ENCODE assay signal across 1 cellular context in the genomic region with DNA sequence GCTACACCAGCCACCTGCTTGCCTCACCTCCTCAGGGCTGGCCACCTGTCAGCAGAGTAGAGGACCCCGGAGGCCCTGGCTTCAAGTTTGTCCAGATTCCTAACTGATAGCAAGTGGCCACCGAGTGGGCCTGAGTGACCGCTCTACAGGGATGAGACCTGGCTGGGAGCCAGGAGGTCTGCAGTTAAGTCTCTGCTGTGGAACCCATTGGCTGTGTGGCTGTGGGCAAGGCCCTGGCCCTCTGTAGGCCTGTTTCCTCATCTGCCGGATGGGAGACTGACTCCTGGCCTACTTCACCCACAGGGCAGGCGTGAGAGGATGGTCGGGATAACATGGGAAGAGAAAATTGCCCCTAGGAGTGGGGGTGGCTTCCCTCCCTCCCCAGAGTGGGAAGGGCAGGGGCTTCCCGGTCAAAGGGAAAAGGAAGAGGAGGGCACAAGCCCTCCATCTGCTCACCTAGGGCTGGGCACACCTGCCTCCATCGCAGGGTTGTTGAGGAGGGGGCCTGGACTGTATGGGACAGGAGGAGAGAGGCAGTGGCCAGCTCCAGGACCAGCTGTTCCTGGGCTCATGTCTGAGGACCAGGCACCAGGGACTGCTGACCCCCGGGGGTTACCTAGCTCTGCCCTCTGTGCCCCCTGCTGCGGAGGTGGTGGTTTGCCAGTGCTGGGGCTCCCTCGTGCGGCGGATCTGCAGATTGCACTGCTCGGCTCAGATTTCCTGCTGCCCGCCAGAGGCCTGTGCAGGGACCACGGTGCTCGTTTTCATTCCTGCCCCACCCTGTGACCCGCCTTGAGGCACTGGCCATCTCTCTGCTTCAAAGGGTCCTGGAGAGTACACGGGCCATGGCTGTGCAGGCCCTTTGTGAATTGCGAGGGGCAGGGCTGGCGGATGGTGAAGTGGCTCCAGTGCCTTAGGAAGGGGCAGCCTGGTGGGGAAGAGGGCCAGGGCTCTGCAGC.
TF ChIP-seq lines count a peak whose summit lies in the region.

No MANE protein-coding gene starts in this region.

TF ChIP-seq in HEK293, 187 proteins besides CTCF, POLR2A, EP300 and RAD21 (continued from another document):
- TF ChIP-seq, protein P1, sequence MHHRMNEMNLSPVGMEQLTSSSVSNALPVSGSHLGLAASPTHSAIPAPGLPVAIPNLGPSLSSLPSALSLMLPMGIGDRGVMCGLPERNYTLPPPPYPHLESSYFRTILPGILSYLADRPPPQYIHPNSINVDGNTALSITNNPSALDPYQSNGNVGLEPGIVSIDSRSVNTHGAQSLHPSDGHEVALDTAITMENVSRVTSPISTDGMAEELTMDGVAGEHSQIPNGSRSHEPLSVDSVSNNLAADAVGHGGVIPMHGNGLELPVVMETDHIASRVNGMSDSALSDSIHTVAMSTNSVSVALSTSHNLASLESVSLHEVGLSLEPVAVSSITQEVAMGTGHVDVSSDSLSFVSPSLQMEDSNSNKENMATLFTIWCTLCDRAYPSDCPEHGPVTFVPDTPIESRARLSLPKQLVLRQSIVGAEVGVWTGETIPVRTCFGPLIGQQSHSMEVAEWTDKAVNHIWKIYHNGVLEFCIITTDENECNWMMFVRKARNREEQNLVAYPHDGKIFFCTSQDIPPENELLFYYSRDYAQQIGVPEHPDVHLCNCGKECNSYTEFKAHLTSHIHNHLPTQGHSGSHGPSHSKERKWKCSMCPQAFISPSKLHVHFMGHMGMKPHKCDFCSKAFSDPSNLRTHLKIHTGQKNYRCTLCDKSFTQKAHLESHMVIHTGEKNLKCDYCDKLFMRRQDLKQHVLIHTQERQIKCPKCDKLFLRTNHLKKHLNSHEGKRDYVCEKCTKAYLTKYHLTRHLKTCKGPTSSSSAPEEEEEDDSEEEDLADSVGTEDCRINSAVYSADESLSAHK (tag by site-specific recombination; IDR thresholded peaks at IDR 0.05) = no peak
- peak; percentile 63 for TF ChIP-seq ZBTB17 (tag by site-specific recombination; IDR thresholded peaks at IDR 0.05)
- TF ChIP-seq ZNF394 (tag by site-specific recombination; IDR thresholded peaks at IDR 0.05; ENCODE audit: borderline replicate concordance) = no peak
- peak; percentile 33; the same call in 1 of the 2 replicates for TF ChIP-seq ZNF629 (tag by site-specific recombination; IDR thresholded peaks at IDR 0.05)
- no peak for TF ChIP-seq ZEB2 (tag by site-specific recombination; IDR thresholded peaks at IDR 0.05)
- TF ChIP-seq ZBTB7A (tag by site-specific recombination; IDR thresholded peaks at IDR 0.05; ENCODE audit: low read depth) = peak; percentile 79; the same call in 1 of the 2 replicates
- peak; percentile 59; the same call in 1 of the 2 replicates for TF ChIP-seq ZSCAN30 (tag by site-specific recombination; IDR thresholded peaks at IDR 0.05)
- TF ChIP-seq BCL11A (tag by site-specific recombination; IDR thresholded peaks at IDR 0.05; ENCODE audit: low read depth) = peak; percentile 38; the same call in 1 of the 2 replicates
- TF ChIP-seq TRIM28 (IDR thresholded peaks at IDR 0.05; ENCODE audit: borderline replicate concordance, low read length) = no peak
